2 cellular contexts compared by ENCODE assay signal in genomic region chr17:44083250-44083849, GRCh38.
TF ChIP-seq lines count a peak whose summit lies in the region.

No MANE protein-coding gene starts in this region.

TF ChIP-seq in K562, 482 proteins besides CTCF, POLR2A, EP300 and RAD21 (continues in another document):
- TF ChIP-seq SNIP1 (IDR thresholded peaks at IDR 0.05; ENCODE audit: low read depth) = no peak
- TF ChIP-seq THRA (IDR thresholded peaks at IDR 0.05) = no peak
- no peak for TF ChIP-seq CBX2 (IDR thresholded peaks at IDR 0.05; ENCODE audit: insufficient read depth, low read length, poor library complexity, severe bottlenecking)
- peak; percentile 40; the same call in 1 of the 2 replicates for TF ChIP-seq MYNN (IDR thresholded peaks at IDR 0.05)
- no peak for TF ChIP-seq MYNN (CRISPR knock-in tag; IDR thresholded peaks at IDR 0.05)
- no peak for TF ChIP-seq STAT6 (CRISPR knock-in tag; IDR thresholded peaks at IDR 0.05)
- peak; percentile 12; the same call in 1 of the 2 replicates for TF ChIP-seq MAX (CRISPR knock-in tag; IDR thresholded peaks at IDR 0.05)
- TF ChIP-seq ZNF764 (CRISPR knock-in tag; IDR thresholded peaks at IDR 0.05; ENCODE audit: low read depth) = no peak
- no peak for TF ChIP-seq POLR3A (IDR thresholded peaks at IDR 0.05; ENCODE audit: borderline replicate concordance, extremely low read depth, insufficient read depth, insufficient read length)
- no peak for TF ChIP-seq ZNF655 (CRISPR knock-in tag; IDR thresholded peaks at IDR 0.05)
- peak; percentile 67 for TF ChIP-seq CTCFL (IDR thresholded peaks at IDR 0.05; ENCODE audit: borderline replicate concordance, insufficient read depth, low read depth, low read length, poor library complexity, severe bottlenecking)
- TF ChIP-seq CBX8 (IDR thresholded peaks at IDR 0.05; ENCODE audit: borderline replicate concordance, extremely low read depth, low read depth, low read length, poor library complexity, severe bottlenecking) = no peak
- TF ChIP-seq ZNF766 (CRISPR knock-in tag; conservative IDR thresholded peaks at IDR 0.05) = no peak
- peak; percentile 71 for TF ChIP-seq SMC3 (conservative IDR thresholded peaks at IDR 0.05; ENCODE audit: insufficient read depth, low read depth, low read length)
- no peak for TF ChIP-seq KAT2B (IDR thresholded peaks at IDR 0.05; ENCODE audit: low read depth, low read length)

TF ChIP-seq in GM12891, 5 proteins besides CTCF, POLR2A, EP300 and RAD21:
- TF ChIP-seq TAF1 (IDR thresholded peaks at IDR 0.05; ENCODE audit: low read depth, low read length) = no peak
- no peak for TF ChIP-seq PAX5 (IDR thresholded peaks at IDR 0.05; ENCODE audit: insufficient read depth, low read length, severe bottlenecking)
- TF ChIP-seq POLR2AphosphoS5 (IDR thresholded peaks at IDR 0.05; ENCODE audit: low read depth, low read length) = no peak
- no peak for TF ChIP-seq POU2F2 (IDR thresholded peaks at IDR 0.05; ENCODE audit: low read depth, low read length)
- TF ChIP-seq SPI1 (IDR thresholded peaks at IDR 0.05; ENCODE audit: low read depth, low read length) = no peak
